ENCODE assay signal across 8 cellular contexts in the genomic region with DNA sequence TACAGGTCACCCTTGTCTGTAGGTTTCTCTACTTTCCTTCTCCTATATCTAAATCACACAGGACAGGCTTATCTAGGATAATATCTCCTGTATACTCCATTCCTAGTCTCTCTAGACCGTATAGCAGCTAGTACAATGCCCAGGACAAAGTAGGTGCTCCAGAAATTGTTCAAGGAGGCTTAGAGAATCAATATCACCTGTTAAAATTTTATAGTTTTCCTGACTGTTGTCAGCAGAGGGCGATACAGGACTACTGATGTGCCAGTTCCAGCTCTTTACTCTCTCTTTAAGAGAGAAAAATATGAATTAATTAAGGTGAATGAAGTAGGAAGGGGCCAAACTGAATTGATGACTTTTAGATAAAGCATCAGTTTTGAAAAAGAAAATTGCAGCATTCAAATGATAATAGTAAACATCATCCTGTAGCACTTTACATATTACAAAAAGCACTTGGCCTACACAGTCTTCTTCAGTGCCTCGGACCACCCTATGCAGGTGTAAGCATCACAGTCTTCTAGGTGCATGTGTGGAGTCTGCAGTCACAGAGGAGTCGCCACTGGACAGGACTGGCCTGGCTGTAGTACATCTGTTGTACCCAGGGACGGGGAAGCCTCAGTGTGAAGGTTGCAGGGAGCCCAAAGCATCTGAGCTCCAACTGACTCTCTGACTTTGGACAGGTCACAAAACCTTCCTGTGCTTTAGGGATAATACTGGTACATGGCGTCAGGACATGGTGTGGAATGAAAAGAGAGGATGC.
DNase-seq lines count a peak whose midpoint lies in the region; ATAC-seq and TF ChIP-seq lines count a peak whose summit lies in the region.

No MANE protein-coding gene starts in this region.

- no peaks in the 10 kb centered on the region for H3K9me3 ChIP-seq in neural cell (ENCODE audit: low read length)

- H2AFZ ChIP-seq in neural cell (ENCODE audit: low read depth, low read length), result no peak overlapping the region

- ATAC-seq in esophagus mucosa, result peak; percentile 53
- ATAC-seq in GM19463 (IDR thresholded peaks at IDR 0.05; ENCODE audit: unreplicated experiment), result no peak

- H3F3A ChIP-seq in neural cell (ENCODE audit: insufficient read depth, low read length, poor library complexity, severe bottlenecking), result no peaks in the 10 kb centered on the region

- H4K20me1 ChIP-seq in neural cell (ENCODE audit: insufficient read depth), result no peaks in the 10 kb centered on the region

- DNase-seq in stimulated activated naive CD4-positive, alpha-beta T cell (lab: John Stamatoyannopoulos, UW), result peak in 4 of 6 experiments; percentile 12 to 70 (median 43)
- no peak for DNase-seq in stimulated activated naive CD4-positive, alpha-beta T cell treated with Interleukin-2 at 50 U/mL for 16 hours (lab: John Stamatoyannopoulos, UW)
- peak; percentile 27 for DNase-seq in NCI-H1436 (lab: John Stamatoyannopoulos, UW)
- no peak for DNase-seq in posterior vena cava (ENCODE audit: low spot score)

- H3K79me2 ChIP-seq in neural cell (replicated peaks; ENCODE audit: insufficient read depth, low read length), result no peaks in the 10 kb centered on the region

- no peaks in the 10 kb centered on the region for H3K9me2 ChIP-seq in neural cell (ENCODE audit: insufficient read depth, low read length)

- no peak overlapping the region for H3K4me2 ChIP-seq in neural cell (ENCODE audit: low read length)

- H3K27me3 ChIP-seq in neural cell (ENCODE audit: insufficient read depth, low read depth, low read length), result no peaks in the 10 kb centered on the region

- peak; percentile 76 for TF ChIP-seq CTCF in VCaP (conservative IDR thresholded peaks at IDR 0.05)
- TF ChIP-seq CTCF in neural cell (IDR thresholded peaks at IDR 0.05; ENCODE audit: poor library complexity, severe bottlenecking), result peak; percentile 92

- H3K9ac ChIP-seq in neural cell (ENCODE audit: low read length), result no peak overlapping the region

- TF ChIP-seq EP300 in neural cell (conservative IDR thresholded peaks at IDR 0.05; ENCODE audit: poor library complexity, severe bottlenecking), result no peak

- H3K27ac ChIP-seq in VCaP (no peak overlapping the region), neural cell (ENCODE audit: low read length) (no peak overlapping the region)

- H3K4me3 ChIP-seq in neural cell (ENCODE audit: low read length), result no peak overlapping the region

- TF ChIP-seq RAD21 in neural cell (conservative IDR thresholded peaks at IDR 0.05), result peak; percentile 96

- intact Hi-C loops in posterior vena cava (cut with DNase I), result loop anchor here (10.0 kb wide), 2 partner anchors 251 to 661 kb away; partner anchors contain the start of gene FUT8 (in 1 of the 2)

- H3K36me3 ChIP-seq in neural cell (ENCODE audit: insufficient read depth, low read length), result no peaks in the 10 kb centered on the region

TF ChIP-seq in neural cell, 6 proteins besides CTCF, POLR2A, EP300 and RAD21:
- TF ChIP-seq REST (IDR thresholded peaks at IDR 0.05; ENCODE audit: borderline replicate concordance), result no peak
- TF ChIP-seq SMC3 (conservative IDR thresholded peaks at IDR 0.05; ENCODE audit: poor library complexity), result peak; percentile 93
TF ChIP-seq in neural cell: peak in this region for 1.

Comparison
In these comparisons a context has a peak if more than half of its experiments do, and no peak if none do; other contexts are left out.
1. DNase-seq: peak in stimulated activated naive CD4-positive, alpha-beta T cell (4 of 6) and NCI-H1436 (single experiment); none in stimulated activated naive CD4-positive, alpha-beta T cell treated with Interleukin-2 at 50 U/mL for 16 hours (single experiment) and posterior vena cava (single experiment).